ENCODE assay signal across 1 cellular context in genomic region chr19:31352782-31353651, GRCh38.
TF ChIP-seq lines count a peak whose summit lies in the region.

No MANE protein-coding gene starts in this region.

TF ChIP-seq in H1, 55 proteins besides CTCF, POLR2A, EP300 and RAD21 (continued from another document):
- TF ChIP-seq CBX8 (IDR thresholded peaks at IDR 0.05; ENCODE audit: borderline replicate concordance, low read depth, low read length), result 0 out of 2 replicates have a peak, but pooled peaks have one; percentile 39
- no peak for TF ChIP-seq MAFK (IDR thresholded peaks at IDR 0.05; ENCODE audit: low read depth, low read length)
